8 cellular contexts compared by ENCODE assay signal in the genomic region with DNA sequence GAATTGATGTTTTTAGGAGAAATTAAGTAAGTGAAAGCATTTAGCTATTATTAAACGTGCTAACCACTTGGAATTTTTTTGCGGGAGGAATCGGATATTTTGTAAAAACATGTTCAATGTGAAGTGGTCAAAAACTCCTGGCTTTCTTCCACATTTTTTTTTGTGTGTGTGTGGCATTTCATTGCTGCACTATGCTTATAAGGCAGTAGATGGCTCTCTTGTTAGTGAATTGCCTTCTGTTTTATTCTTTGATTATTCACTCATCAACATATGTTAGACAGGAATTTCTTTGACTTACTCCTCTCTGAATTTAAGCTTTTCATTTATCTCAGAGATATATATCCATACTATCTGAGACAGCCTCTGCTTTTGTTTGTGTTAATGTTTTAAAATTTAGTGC.
DNase-seq lines count a peak whose midpoint lies in the region; ATAC-seq, FAIRE-seq and TF ChIP-seq lines count a peak whose summit lies in the region.

No MANE protein-coding gene starts in this region.

- ATAC-seq in pancreas, result peak in 3 of 4 donors; percentile 51 to 61 (median 53)
- no peak for ATAC-seq in HG03175 (IDR thresholded peaks at IDR 0.05; ENCODE audit: unreplicated experiment)
- no peak for ATAC-seq in HG02588 (IDR thresholded peaks at IDR 0.05; ENCODE audit: unreplicated experiment)

- H3K4me1 ChIP-seq in endothelial cell of umbilical vein (ENCODE audit: control insufficient read depth, extremely low read depth, insufficient read depth, low read length), result peaks cover 37% of the 10 kb centered on the region
- H3K4me1 ChIP-seq in pancreas, result peaks cover 21 to 46% (median 36%) of the 10 kb centered on the region in 3 donors

- CTCF ChIA-PET in GM10248 (lab: Yijun Ruan, JAX) (interaction anchor here (1.0 to 1.6 kb wide), 4 partner anchors 11 to 185 kb away, joined by 3 to 6 read pairs (median 4); no protein-coding TSS in a partner anchor), endothelial cell of umbilical vein (lab: Charles Lee) (interaction anchor here (0.6 to 2.0 kb wide), 11 partner anchors 12 to 1947 kb away, joined by 3 to 11 read pairs (median 5); partner anchors contain the start of gene DERA)

- no peak overlapping the region for H3K4me3 ChIP-seq in endothelial cell of umbilical vein (replicated peaks in 1 of 3; ENCODE audit: insufficient read depth in 1 of 3, low read depth in 1 of 3, low read length in 3 of 3)
- no peak overlapping the region for H3K4me3 ChIP-seq in pancreas

- no peak overlapping the region for H3K4me2 ChIP-seq in endothelial cell of umbilical vein (ENCODE audit: insufficient read depth, low read length)

- 22 to 25% methylated on average over 3 of the region's 3 CpGs for WGBS in pancreas, 2 donors

- H3K9me3 ChIP-seq in endothelial cell of umbilical vein (replicated peaks; ENCODE audit: control insufficient read depth, insufficient read depth, low read length) (no peaks in the 10 kb centered on the region), pancreas (no peaks in the 10 kb centered on the region)

- H3K36me3 ChIP-seq in endothelial cell of umbilical vein (ENCODE audit: control insufficient read depth in 2 of 2, extremely low read depth in 1 of 2, insufficient read depth in 2 of 2, low read length in 2 of 2) (peaks cover 0 to 4% of the 10 kb centered on the region in 2 experiments), pancreas (no peaks in the 10 kb centered on the region)

- no peak for TF ChIP-seq POLR2A in endothelial cell of umbilical vein (IDR thresholded peaks at IDR 0.05; ENCODE audit: low read depth, low read length)

- no TSS peak for BruUV-seq in endothelial cell of umbilical vein (replicated peaks; lab: Mats Ljungman, UMichigan)

- POLR2A ChIA-PET in GM10248 (lab: Yijun Ruan, JAX) (no interaction called here), endothelial cell of umbilical vein (lab: Charles Lee) (no interaction called here)

- no peaks in the 10 kb centered on the region for H3K79me2 ChIP-seq in endothelial cell of umbilical vein (ENCODE audit: control insufficient read depth, insufficient read depth, low read length)

- H3K27me3 ChIP-seq in endothelial cell of umbilical vein (ENCODE audit: control insufficient read depth in 2 of 2, insufficient read depth in 2 of 2, low read length in 2 of 2) (no peaks in the 10 kb centered on the region), pancreas (no peaks in the 10 kb centered on the region)

- FAIRE-seq in endothelial cell of umbilical vein (lab: Jason Lieb, UNC) (peak; percentile 55), pancreas (lab: Jason Lieb, UNC) (peak; percentile 65)

- no peak for DNase-seq in GM10248 (ENCODE audit: extremely low spot score)
- DNase-seq in NCI-H226, result peak; percentile 20
- peak; percentile 63 for DNase-seq in endothelial cell of umbilical vein (ENCODE audit: low read depth, low spot score)
- no peak for DNase-seq in pancreas
- no peak for DNase-seq in NOMO-1 treated with DMSO at 0.1 percent for 48 hours (lab: John Stamatoyannopoulos, UW; ENCODE audit: unreplicated experiment)
- no peak for DNase-seq in NCI-H2227 (lab: John Stamatoyannopoulos, UW; ENCODE audit: unreplicated experiment)

- intact Hi-C loops in endothelial cell of umbilical vein (cut with micrococcal nuclease) (loop anchor here (1.0 to 2.0 kb wide), 2 partner anchors 366 to 378 kb away; no protein-coding TSS in a partner anchor), pancreas (cut with DNase I) (no loop called here)

- no peaks in the 10 kb centered on the region for H4K20me1 ChIP-seq in endothelial cell of umbilical vein (replicated peaks; ENCODE audit: control insufficient read depth, extremely low read depth, insufficient read depth, low read length)

- H3K9ac ChIP-seq in endothelial cell of umbilical vein (replicated peaks; ENCODE audit: extremely low read depth, insufficient read depth, low read length), result no peak overlapping the region

- peak; percentile 18 for TF ChIP-seq CTCF in GM10248 (IDR thresholded peaks at IDR 0.05; ENCODE audit: control extremely low read depth, extremely low read depth, low read depth, missing control alignments)
- TF ChIP-seq CTCF in endothelial cell of umbilical vein (IDR thresholded peaks at IDR 0.05; ENCODE audit: extremely low read depth in 1 of 2, insufficient read depth in 1 of 2, low read depth in 1 of 2, low read length in 2 of 2), result peak; percentile 38 to 54
- peak in 3 of 4 donors; percentile 12 to 28 (median 27) for TF ChIP-seq CTCF in pancreas (IDR thresholded peaks at IDR 0.05)

- dilution Hi-C loops in endothelial cell of umbilical vein (cut with MboI; ENCODE audit: extremely low pct_ligation_motif_present, low sequenced_read_pairs), result no loop called here

- H2AFZ ChIP-seq in endothelial cell of umbilical vein (ENCODE audit: low read depth, low read length), result no peak overlapping the region

- H3K27ac ChIP-seq in endothelial cell of umbilical vein (ENCODE audit: insufficient read depth, low read depth, low read length) (no peak overlapping the region), pancreas (no peak overlapping the region)

- H3K9me1 ChIP-seq in endothelial cell of umbilical vein (replicated peaks; ENCODE audit: control insufficient read depth, extremely low read depth, insufficient read depth, low read length), result no peaks in the 10 kb centered on the region

TF ChIP-seq in endothelial cell of umbilical vein, 7 proteins besides CTCF, POLR2A, EP300 and RAD21:
- TF ChIP-seq GATA2 (IDR thresholded peaks at IDR 0.05; ENCODE audit: insufficient read depth, insufficient read length, low read depth, low read length) (no peak), FOS (IDR thresholded peaks at IDR 0.05; ENCODE audit: borderline replicate concordance, insufficient read depth, low read length) (no peak), MYC (IDR thresholded peaks at IDR 0.05; ENCODE audit: low read depth, low read length) (no peak), POLR2AphosphoS5 (IDR thresholded peaks at IDR 0.05; ENCODE audit: insufficient read depth, low read depth, low read length) (no peak), EZH2 (IDR thresholded peaks at IDR 0.05; ENCODE audit: borderline replicate concordance, low read depth, low read length, severe bottlenecking) (no peak), JUN (IDR thresholded peaks at IDR 0.05; ENCODE audit: borderline replicate concordance, insufficient read depth, insufficient read length, low read depth) (no peak)
- TF ChIP-seq, protein P1, sequence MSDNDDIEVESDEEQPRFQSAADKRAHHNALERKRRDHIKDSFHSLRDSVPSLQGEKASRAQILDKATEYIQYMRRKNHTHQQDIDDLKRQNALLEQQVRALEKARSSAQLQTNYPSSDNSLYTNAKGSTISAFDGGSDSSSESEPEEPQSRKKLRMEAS (IDR thresholded peaks at IDR 0.05; ENCODE audit: insufficient read depth, insufficient read length), result no peak

Comparison
In these comparisons a context has a peak if more than half of its experiments do, and no peak if none do; other contexts are left out.
1. DNase-seq: peak in NCI-H226 (single experiment) and endothelial cell of umbilical vein (single experiment); none in GM10248 (single experiment), pancreas (0 of 6), NOMO-1 treated with DMSO at 0.1 percent for 48 hours (single experiment) and NCI-H2227 (single experiment).
2. ATAC-seq: peak in pancreas (3 of 4); none in HG03175 (single experiment) and HG02588 (single experiment).
3. Peak in every context shown above with its lines, with median percentiles within 50 percentile points of each other: CTCF ChIP-seq.